26 cellular contexts compared by ENCODE assay signal in the genomic region with DNA sequence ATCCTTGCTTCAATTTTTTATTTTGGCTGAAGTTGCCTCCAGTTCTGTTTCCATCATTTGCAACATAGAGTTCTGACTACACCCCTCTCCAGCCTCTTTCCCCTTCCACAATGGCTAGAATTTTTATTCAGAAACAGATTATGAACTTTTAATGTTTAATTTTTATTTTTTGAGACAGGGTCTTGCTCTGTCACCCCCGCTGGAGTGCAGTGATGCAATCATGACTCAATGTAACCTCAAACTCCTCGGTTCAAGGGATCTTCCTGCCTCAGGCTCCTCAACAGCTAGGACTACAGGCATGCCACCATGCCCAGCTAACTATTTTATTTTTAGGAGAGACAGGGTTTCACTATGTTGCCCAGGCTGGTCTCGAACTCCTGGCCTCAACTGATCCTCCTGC. TPM values are rescaled to one million over a fixed set of nuclear protein-coding genes. Genes with fewer than 3 reads are reported as not detected.
"Had no signal": no experiment of that assay in that cellular context is flagged by ENCODE, and none has a peak within 500 bp of the region (broad histone marks: within the 10 kb centered on the region; RNA-seq: fewer than 3 reads in every experiment).

No MANE protein-coding gene starts in this region.

- H3K27me3 ChIP-seq: ascending aorta, body of pancreas had no signal

- H3K4me3 ChIP-seq: ascending aorta, body of pancreas had no signal

- DNase-seq: activated CD4-positive, alpha-beta memory T cell treated with anti-CD3 and anti-CD28 coated beads, Interleukin-2, amount 10 ng/mL, durations not matched to agents 7 days and 5 days; activated CD4-positive, alpha-beta T cell treated with anti-CD3 and anti-CD28 coated beads, Interleukin-2, amount 10 ng/mL, durations not matched to agents 7 days and 5 days; activated CD4-positive, CD25-positive, alpha-beta regulatory T cell; activated effector memory CD4-positive, alpha-beta T cell treated with anti-CD3 and anti-CD28 coated beads, Interleukin-2, amount 50 U/mL, for 16 hours; activated naive CD4-positive, alpha-beta T cell treated with Interleukin-2 at 50 U/mL for 16 hours; activated naive CD8-positive, alpha-beta T cell treated with anti-CD3 and anti-CD28 coated beads, Interleukin-2, amount 50 U/mL, for 24 hours; activated T-cell treated with anti-CD3 and anti-CD28 coated beads, Interleukin-2, amount 50 U/mL, for 4 hours; amniotic stem cell; body of pancreas; MM.1S; NCI-H1105 treated with DMSO at 0.1 percent for 48 hours; NCI-H1436 treated with DMSO at 0.1 percent for 48 hours; NCI-H187; NCI-H2081; NCI-H446; NCI-H524; NCI-H774; SIG-M5; T-helper 17 cell; T-helper 9 cell had no signal

- H3K27ac ChIP-seq: ascending aorta, body of pancreas, VCaP had no signal

- ATAC-seq: activated naive CD4-positive, alpha-beta T cell treated with anti-CD3 and anti-CD28 coated beads, Interleukin-2, amount 50 U/mL, for 72 hours; activated naive CD8-positive, alpha-beta T cell treated with anti-CD3 and anti-CD28 coated beads, Interleukin-2, amount 50 U/mL, for 24 hours; activated T-cell treated with anti-CD3 and anti-CD28 coated beads, Interleukin-2, amount 50 U/mL, for 4 hours; body of pancreas; T-helper 17 cell had no signal

- H3K9me3 ChIP-seq: ascending aorta, body of pancreas had no signal

- FAIRE-seq: bronchial epithelial cell, TTC549 had no signal

- H3K36me3 ChIP-seq: ascending aorta had no signal

RNA-seq across cellular contexts. Expression of a gene that starts 2.8 kb away (rescaled TPM):
- total RNA-seq: activated CD4-positive, alpha-beta memory T cell treated with anti-CD3 and anti-CD28 coated beads, Interleukin-2, amount 10 ng/mL, durations not matched to agents 7 days and 5 days; activated CD4-positive, alpha-beta T cell treated with anti-CD3 and anti-CD28 coated beads, Interleukin-2, amount 10 ng/mL, durations not matched to agents 7 days and 5 days; activated naive CD4-positive, alpha-beta T cell treated with anti-CD3 and anti-CD28 coated beads, Interleukin-2, amount 50 U/mL, for 72 hours; activated T-cell treated with anti-CD3 and anti-CD28 coated beads, Interleukin-2, amount 50 U/mL, for 4 hours; ascending aorta; body of pancreas; bronchial epithelial cell; OCI-LY7; T-helper 17 cell had no signal
